9 cellular contexts compared by ENCODE assay signal in genomic region chr5:151659001-151659754, GRCh38. TPM values are rescaled to one million over a fixed set of nuclear protein-coding genes. Genes with fewer than 3 reads are reported as not detected.
DNase-seq lines count a peak whose midpoint lies in the region; ATAC-seq, FAIRE-seq and TF ChIP-seq lines count a peak whose summit lies in the region.
"Had no signal": no experiment of that assay in that cellular context is flagged by ENCODE, and none has a peak within 500 bp of the region (broad histone marks: within the 10 kb centered on the region; RNA-seq: fewer than 3 reads in every experiment).

No MANE protein-coding gene starts in this region.

- H3K36me3 ChIP-seq in left ventricle myocardium inferior: peaks cover 23% of the 10 kb centered on the region

- H3K4me3 ChIP-seq in left ventricle myocardium inferior (no peak overlapping the region), retinal pigment epithelial cell (ENCODE audit: low read length) (no peak overlapping the region)

- H3K4me1 ChIP-seq in left ventricle myocardium inferior: peaks cover 49% of the 10 kb centered on the region

- H3K9me3 ChIP-seq in left ventricle myocardium inferior (replicated peaks): no peaks in the 10 kb centered on the region

- no peaks in the 10 kb centered on the region for H3K9me3 Mint-ChIP-seq in activated naive CD8-positive, alpha-beta T cell treated with anti-CD3 and anti-CD28 coated beads, Interleukin-2, amount 50 U/mL, for 24 hours
- H3K9me3 Mint-ChIP-seq: stimulated activated naive CD8-positive, alpha-beta T cell treated with anti-CD3 and anti-CD28 coated beads, Interleukin-15, Interleukin-2, amounts not matched to agents 100 ng/mL and 50 ng/mL, for 24 hours had no signal

- H3K27me3 Mint-ChIP-seq in activated naive CD8-positive, alpha-beta T cell treated with anti-CD3 and anti-CD28 coated beads, Interleukin-2, amount 50 U/mL, for 24 hours: peaks cover 2% of the 10 kb centered on the region

- TF ChIP-seq CTCF in left ventricle myocardium inferior (IDR thresholded peaks at IDR 0.05; ENCODE audit: borderline replicate concordance): peak; percentile 94
- peak; percentile 88 for TF ChIP-seq CTCF in retinal pigment epithelial cell (conservative IDR thresholded peaks at IDR 0.05; ENCODE audit: low read depth, low read length)

- peak; percentile 60 for ATAC-seq in HG02588 (IDR thresholded peaks at IDR 0.05; ENCODE audit: unreplicated experiment)
- ATAC-seq in activated naive CD8-positive, alpha-beta T cell treated with anti-CD3 and anti-CD28 coated beads, Interleukin-2, amount 50 U/mL, for 24 hours: peak; percentile 90

- intact Hi-C loops in left ventricle myocardium inferior (cut with micrococcal nuclease): no loop called here

- no peak for TF ChIP-seq POLR2A in GM12892 (IDR thresholded peaks at IDR 0.05; ENCODE audit: low read depth, low read length)

- H3K27ac ChIP-seq in left ventricle myocardium inferior (replicated peaks): peak overlapping the region; percentile 93

- FAIRE-seq in GM12892 (lab: Jason Lieb, UNC): peak; percentile 86

- DNase-seq in GM12892 (ENCODE audit: insufficient read length) (no peak), NCI-H1092 treated with DMSO at 0.1 percent for 48 hours (lab: John Stamatoyannopoulos, UW) (peak; percentile 35), T follicular helper cell (ENCODE audit: low read depth) (peak; percentile 64), left ventricle myocardium inferior (peak; percentile 79), retinal pigment epithelial cell (ENCODE audit: low read depth) (no peak), cortex of kidney (lab: John Stamatoyannopoulos, UW) (no peak)
- DNase-seq in activated naive CD8-positive, alpha-beta T cell treated with anti-CD3 and anti-CD28 coated beads, Interleukin-2, amount 50 U/mL, for 24 hours: peak; percentile 87

- H3K36me3 Mint-ChIP-seq in activated naive CD8-positive, alpha-beta T cell treated with anti-CD3 and anti-CD28 coated beads, Interleukin-2, amount 50 U/mL, for 24 hours (ENCODE audit: low read depth): no peaks in the 10 kb centered on the region

- peaks cover 10% of the 10 kb centered on the region for H3K4me1 Mint-ChIP-seq in activated naive CD8-positive, alpha-beta T cell treated with anti-CD3 and anti-CD28 coated beads, Interleukin-2, amount 50 U/mL, for 24 hours

- no peaks in the 10 kb centered on the region for H3K27me3 ChIP-seq in left ventricle myocardium inferior (ENCODE audit: low read depth)

- no peak overlapping the region for H3K4me3 Mint-ChIP-seq in activated naive CD8-positive, alpha-beta T cell treated with anti-CD3 and anti-CD28 coated beads, Interleukin-2, amount 50 U/mL, for 24 hours
- H3K4me3 Mint-ChIP-seq: stimulated activated naive CD8-positive, alpha-beta T cell treated with anti-CD3 and anti-CD28 coated beads, Interleukin-15, Interleukin-2, amounts not matched to agents 100 ng/mL and 50 ng/mL, for 24 hours had no signal

- no peak overlapping the region for H3K27ac Mint-ChIP-seq in activated naive CD8-positive, alpha-beta T cell treated with anti-CD3 and anti-CD28 coated beads, Interleukin-2, amount 50 U/mL, for 24 hours
- H3K27ac Mint-ChIP-seq: stimulated activated naive CD8-positive, alpha-beta T cell treated with anti-CD3 and anti-CD28 coated beads, Interleukin-15, Interleukin-2, amounts not matched to agents 100 ng/mL and 50 ng/mL, for 24 hours had no signal

RNA-seq across cellular contexts. Expression of gene SPARC, which starts 27.5 kb away (rescaled TPM):
- 24.0 TPM for polyA plus RNA-seq in GM12892 (2012; ENCODE audit: missing spikeins)
- 477 TPM for total RNA-seq in left ventricle myocardium inferior

Comparison
In these comparisons a context has a peak if more than half of its experiments do, and no peak if none do; other contexts are left out.
1. DNase-seq: peak in NCI-H1092 treated with DMSO at 0.1 percent for 48 hours (single experiment), T follicular helper cell (single experiment), activated naive CD8-positive, alpha-beta T cell treated with anti-CD3 and anti-CD28 coated beads, Interleukin-2, amount 50 U/mL, for 24 hours (single experiment) and left ventricle myocardium inferior (single experiment); none in GM12892 (single experiment), retinal pigment epithelial cell (single experiment) and cortex of kidney (single experiment).